In genomic region chr14:76007852-76008251, GRCh38 we compare ENCODE assay signal across 16 cellular contexts.
"Had no signal": no experiment of that assay in that cellular context is flagged by ENCODE, and none has a peak within 500 bp of the region (broad histone marks: within the 10 kb centered on the region; RNA-seq: fewer than 3 reads in every experiment).

No MANE protein-coding gene starts in this region.

- H3K4me3 ChIP-seq: left lung, pancreas, spleen had no signal

- DNase-seq: activated CD4-positive, alpha-beta memory T cell treated with anti-CD3 and anti-CD28 coated beads, Interleukin-2, amount 10 ng/mL, durations not matched to agents 7 days and 5 days; activated CD4-positive, alpha-beta T cell treated with anti-CD3 and anti-CD28 coated beads for 36 hours; activated gamma-delta T cell treated with Interleukin-2 at 50 U/mL for 16 hours; activated naive CD8-positive, alpha-beta T cell treated with anti-CD3 and anti-CD28 coated beads, Interleukin-2, amount 10 ng/mL, durations not matched to agents 7 days and 5 days; activated T-cell treated with anti-CD3 and anti-CD28 coated beads, Interleukin-2, amount 50 U/mL, for 48 hours; cerebellar nuclear complex; effector memory CD4-positive, alpha-beta T cell; hippocampal formation; kidney; left lung; naive thymus-derived CD4-positive, alpha-beta T cell; pancreas; spleen; stimulated activated naive CD8-positive, alpha-beta T cell treated with anti-CD3 and anti-CD28 coated beads, Interleukin-15, amount 100 ng/mL, for 72 hours had no signal

- H3K27me3 ChIP-seq: left lung, pancreas, spleen had no signal

- H3K27ac ChIP-seq: left lung, pancreas, spleen had no signal

- H3K27me3 Mint-ChIP-seq: activated CD4-positive, alpha-beta memory T cell treated with anti-CD3 and anti-CD28 coated beads, Interleukin-2, amount 10 ng/mL, durations not matched to agents 7 days and 5 days; activated CD4-positive, alpha-beta T cell treated with anti-CD3 and anti-CD28 coated beads for 36 hours; activated naive CD8-positive, alpha-beta T cell treated with anti-CD3 and anti-CD28 coated beads, Interleukin-2, amount 10 ng/mL, durations not matched to agents 7 days and 5 days; naive thymus-derived CD4-positive, alpha-beta T cell; stimulated activated naive CD8-positive, alpha-beta T cell treated with anti-CD3 and anti-CD28 coated beads, Interleukin-15, amount 100 ng/mL, for 72 hours had no signal

- H3K4me1 Mint-ChIP-seq: activated CD4-positive, alpha-beta memory T cell treated with anti-CD3 and anti-CD28 coated beads, Interleukin-2, amount 10 ng/mL, durations not matched to agents 7 days and 5 days; activated CD4-positive, alpha-beta T cell treated with anti-CD3 and anti-CD28 coated beads for 36 hours; activated naive CD8-positive, alpha-beta T cell treated with anti-CD3 and anti-CD28 coated beads, Interleukin-2, amount 10 ng/mL, durations not matched to agents 7 days and 5 days; naive thymus-derived CD4-positive, alpha-beta T cell; stimulated activated naive CD8-positive, alpha-beta T cell treated with anti-CD3 and anti-CD28 coated beads, Interleukin-15, amount 100 ng/mL, for 72 hours had no signal

- H3K4me3 Mint-ChIP-seq: activated CD4-positive, alpha-beta memory T cell treated with anti-CD3 and anti-CD28 coated beads, Interleukin-2, amount 10 ng/mL, durations not matched to agents 7 days and 5 days; activated CD4-positive, alpha-beta T cell treated with anti-CD3 and anti-CD28 coated beads for 36 hours; activated naive CD8-positive, alpha-beta T cell treated with anti-CD3 and anti-CD28 coated beads, Interleukin-2, amount 10 ng/mL, durations not matched to agents 7 days and 5 days; naive thymus-derived CD4-positive, alpha-beta T cell; stimulated activated naive CD8-positive, alpha-beta T cell treated with anti-CD3 and anti-CD28 coated beads, Interleukin-15, amount 100 ng/mL, for 72 hours; T-helper 1 cell treated with Interleukin-12 subunit alpha and Interleukin-12 subunit beta and Interleukin-4 antibody, amounts not matched to agents 30 μg/mL and 1 μg/mL, for 36 hours had no signal

- H3K4me1 ChIP-seq: left lung, pancreas, spleen had no signal

- H3K9me3 ChIP-seq: pancreas had no signal

- H3K27ac Mint-ChIP-seq: activated CD4-positive, alpha-beta memory T cell treated with anti-CD3 and anti-CD28 coated beads, Interleukin-2, amount 10 ng/mL, durations not matched to agents 7 days and 5 days; activated CD4-positive, alpha-beta T cell treated with anti-CD3 and anti-CD28 coated beads for 36 hours; activated naive CD8-positive, alpha-beta T cell treated with anti-CD3 and anti-CD28 coated beads, Interleukin-2, amount 10 ng/mL, durations not matched to agents 7 days and 5 days; stimulated activated naive CD8-positive, alpha-beta T cell treated with anti-CD3 and anti-CD28 coated beads, Interleukin-15, amount 100 ng/mL, for 72 hours; T-helper 1 cell treated with Interleukin-12 subunit alpha and Interleukin-12 subunit beta and Interleukin-4 antibody, amounts not matched to agents 30 μg/mL and 1 μg/mL, for 36 hours had no signal

- ATAC-seq: activated CD4-positive, alpha-beta T cell treated with anti-CD3 and anti-CD28 coated beads for 36 hours; left lung; naive thymus-derived CD4-positive, alpha-beta T cell; pancreas; sciatic nerve; stimulated activated naive CD8-positive, alpha-beta T cell treated with anti-CD3 and anti-CD28 coated beads, Interleukin-15, amount 100 ng/mL, for 72 hours had no signal
